ENCODE assay signal across 25 cellular contexts in the genomic region with DNA sequence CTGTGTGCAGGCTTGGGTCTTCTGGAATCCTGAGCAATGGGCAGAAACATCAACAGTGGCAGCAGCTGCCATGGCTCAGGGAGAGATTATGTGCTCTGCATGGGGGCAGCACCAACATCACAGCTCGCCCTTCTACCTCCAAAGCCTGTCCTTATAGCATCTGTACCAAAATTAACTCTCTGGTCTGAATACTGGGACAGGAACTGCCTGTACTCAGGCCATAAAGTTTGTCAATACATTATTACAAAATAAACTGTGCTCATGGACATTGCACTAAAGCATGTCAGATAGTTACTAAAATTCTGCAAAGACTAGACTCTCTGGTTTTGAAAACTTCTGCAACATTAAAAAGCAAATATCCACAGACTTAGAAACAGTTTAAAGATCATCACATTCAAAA.
DNase-seq lines count a peak whose midpoint lies in the region; ATAC-seq and TF ChIP-seq lines count a peak whose summit lies in the region.
"Had no signal": no experiment of that assay in that cellular context is flagged by ENCODE, and none has a peak within 500 bp of the region (broad histone marks: within the 10 kb centered on the region; RNA-seq: fewer than 3 reads in every experiment).

No MANE protein-coding gene starts in this region.

- no peak overlapping the region for H2AFZ ChIP-seq in trophoblast cell (ENCODE audit: insufficient read depth, low read length, poor library complexity)

- H3K14ac ChIP-seq in trophoblast cell (ENCODE audit: low read length) = no peak overlapping the region

- H3K18ac ChIP-seq in trophoblast cell (ENCODE audit: low read length) = no peak overlapping the region

- H3K27ac Mint-ChIP-seq in mesothelial cell of epicardium = no peak overlapping the region
- H3K27ac Mint-ChIP-seq: CD14-positive monocyte; CD4-positive, alpha-beta memory T cell; CD4-positive, CD25-positive, alpha-beta regulatory T cell; CD8-positive, alpha-beta memory T cell had no signal

- H3K4me1 ChIP-seq in adipocyte (ENCODE audit: control insufficient read depth, insufficient read depth, low read length) (peaks cover 26% of the 10 kb centered on the region), trophoblast cell (ENCODE audit: control insufficient read depth in 1 of 2, insufficient read depth in 2 of 2, low read length in 2 of 2) (peaks cover 9 to 12% of the 10 kb centered on the region in 2 experiments), A673 (ENCODE audit: insufficient read depth, low read length, poor library complexity, severe bottlenecking) (no peaks in the 10 kb centered on the region)
- H3K4me1 ChIP-seq: BLaER1 had no signal

- TF ChIP-seq CTCF in mesothelial cell of epicardium (IDR thresholded peaks at IDR 0.05; ENCODE audit: unreplicated experiment) = no peak
- no peak for TF ChIP-seq CTCF in A673 (conservative IDR thresholded peaks at IDR 0.05; ENCODE audit: low read depth, low read length)

- peak; percentile 69 for ATAC-seq in left lobe of liver
- ATAC-seq: A549, GM12878 had no signal

- no peak overlapping the region for H3K23ac ChIP-seq in trophoblast cell (ENCODE audit: low read length)

- peaks cover 6% of the 10 kb centered on the region for H3K9me3 Mint-ChIP-seq in mesothelial cell of epicardium

- H2BK12ac ChIP-seq in trophoblast cell (ENCODE audit: low read length) = peak overlapping the region; percentile 75

- H3K27ac ChIP-seq in trophoblast cell (ENCODE audit: low read depth, low read length) = no peak overlapping the region
- no peak overlapping the region for H3K27ac ChIP-seq in A673 (ENCODE audit: low read depth, low read length, poor library complexity, severe bottlenecking)
- H3K27ac ChIP-seq: 22Rv1, A549, BLaER1 had no signal

- H4K8ac ChIP-seq in trophoblast cell (ENCODE audit: low read depth, low read length) = no peak overlapping the region

- peaks cover 18% of the 10 kb centered on the region for H3K79me1 ChIP-seq in trophoblast cell (ENCODE audit: low read length)

- no peaks in the 10 kb centered on the region for H3K36me3 ChIP-seq in adipocyte (ENCODE audit: control insufficient read depth, insufficient read depth, low read length, severe bottlenecking)
- H3K36me3 ChIP-seq in trophoblast cell (ENCODE audit: control insufficient read depth in 1 of 2, insufficient read depth in 2 of 2, low read length in 2 of 2) = no peaks in the 10 kb centered on the region
- no peaks in the 10 kb centered on the region for H3K36me3 ChIP-seq in A673 (ENCODE audit: insufficient read depth, low read length, poor library complexity, severe bottlenecking)
- H3K36me3 ChIP-seq: BE2C, BLaER1 had no signal

- H4K12ac ChIP-seq in trophoblast cell (ENCODE audit: low read depth, low read length) = no peak overlapping the region

- H3K36me3 Mint-ChIP-seq in mesothelial cell of epicardium = no peaks in the 10 kb centered on the region
- H3K36me3 Mint-ChIP-seq: CD14-positive monocyte; CD4-positive, alpha-beta memory T cell; CD4-positive, CD25-positive, alpha-beta regulatory T cell; CD8-positive, alpha-beta memory T cell had no signal

- H2BK5ac ChIP-seq in trophoblast cell (ENCODE audit: low read depth, low read length, poor library complexity) = peak overlapping the region; percentile 8

- peak overlapping the region; percentile 41 for H4K91ac ChIP-seq in trophoblast cell (ENCODE audit: low read depth, low read length)

- peaks cover 3% of the 10 kb centered on the region for H3K9me3 ChIP-seq in adipocyte (ENCODE audit: control insufficient read depth, low read length)
- no peaks in the 10 kb centered on the region for H3K9me3 ChIP-seq in trophoblast cell (ENCODE audit: insufficient read depth, low read depth, low read length)
- no peaks in the 10 kb centered on the region for H3K9me3 ChIP-seq in A673 (ENCODE audit: low read depth, low read length, poor library complexity, severe bottlenecking)
- H3K9me3 ChIP-seq: A549, BE2C, BLaER1 had no signal

- POLR2A ChIA-PET in A673 (lab: Charles Lee; ENCODE audit: low non-redundant PET) = no interaction called here

- WGBS in trophoblast cell (ENCODE audit: extremely low coverage, insufficient coverage, insufficient read length) = no CpG with 5 or more reads among the region's 1 CpG

- H3K27me3 ChIP-seq in adipocyte (replicated peaks; ENCODE audit: control insufficient read depth, insufficient read depth, low read length) = no peaks in the 10 kb centered on the region
- no peaks in the 10 kb centered on the region for H3K27me3 ChIP-seq in trophoblast cell (ENCODE audit: insufficient read depth, low read length)
- peaks cover 17% of the 10 kb centered on the region for H3K27me3 ChIP-seq in A673 (replicated peaks; ENCODE audit: insufficient read depth, low read depth, low read length, poor library complexity)
- H3K27me3 ChIP-seq: BE2C, BLaER1 had no signal

- H3K4ac ChIP-seq in trophoblast cell (ENCODE audit: low read depth, low read length) = no peak overlapping the region

- H3K4me3 Mint-ChIP-seq in mesothelial cell of epicardium = no peak overlapping the region
- H3K4me3 Mint-ChIP-seq: CD4-positive, alpha-beta memory T cell; CD4-positive, CD25-positive, alpha-beta regulatory T cell; CD8-positive, alpha-beta memory T cell had no signal

- H3K9ac ChIP-seq in adipocyte (ENCODE audit: low read length) (peak overlapping the region; percentile 60), trophoblast cell (ENCODE audit: low read length) (no peak overlapping the region)
- H3K9ac ChIP-seq: BLaER1 had no signal

- peaks cover 34% of the 10 kb centered on the region for H3K4me1 Mint-ChIP-seq in mesothelial cell of epicardium
- H3K4me1 Mint-ChIP-seq: CD4-positive, alpha-beta memory T cell; CD4-positive, CD25-positive, alpha-beta regulatory T cell; CD8-positive, alpha-beta memory T cell had no signal

- H3K4me3 ChIP-seq in adipocyte (ENCODE audit: low read length) (no peak overlapping the region), trophoblast cell (ENCODE audit: low read depth, low read length) (no peak overlapping the region), A673 (ENCODE audit: low read depth, low read length, poor library complexity, severe bottlenecking) (no peak overlapping the region)
- H3K4me3 ChIP-seq: A549, BLaER1, GM12878 had no signal

- CTCF ChIA-PET in A673 (lab: Charles Lee) = no interaction called here

- intact Hi-C loops in A673 (cut with micrococcal nuclease; ENCODE audit: unreplicated experiment) = no loop called here

- DNase-seq in adipocyte (ENCODE audit: low read depth) (no peak), left lobe of liver (ENCODE audit: low spot score) (no peak), trophoblast cell (no peak), mesothelial cell of epicardium (ENCODE audit: low spot score in 2 of 2, unreplicated experiment in 2 of 2) (no peak), A673 (ENCODE audit: low spot score) (no peak), NCI-H524 treated with DMSO at 0.1 percent for 48 hours (lab: John Stamatoyannopoulos, UW) (no peak)
- DNase-seq: ACHN; BE2C; C1 segment of cervical spinal cord; CD4-positive, alpha-beta memory T cell; CD4-positive, CD25-positive, alpha-beta regulatory T cell; CD8-positive, alpha-beta memory T cell; COR-L47; DMS 273 treated with DMSO at 0.1 percent for 48 hours; DMS153; DMS53; DMS79; DND-41; EL; GDM1 had no signal

- H3K79me2 ChIP-seq in trophoblast cell (ENCODE audit: control insufficient read depth, insufficient read depth, low read length, poor library complexity) = peaks cover 2% of the 10 kb centered on the region

- BruUV-seq in A673 (replicated peaks; lab: Mats Ljungman, UMichigan) = no TSS peak

- no peak overlapping the region for H3K4me2 ChIP-seq in trophoblast cell (ENCODE audit: low read length)
- H3K4me2 ChIP-seq: A549, BLaER1 had no signal

- peak overlapping the region; percentile 52 for H2BK120ac ChIP-seq in trophoblast cell (ENCODE audit: insufficient read depth, low read length, poor library complexity)

- H3K27me3 Mint-ChIP-seq in mesothelial cell of epicardium (ENCODE audit: low read depth) = peaks cover 32% of the 10 kb centered on the region
- H3K27me3 Mint-ChIP-seq: CD4-positive, alpha-beta memory T cell; CD4-positive, CD25-positive, alpha-beta regulatory T cell; CD8-positive, alpha-beta memory T cell had no signal

- peak overlapping the region; percentile 53 for H2AK5ac ChIP-seq in trophoblast cell (ENCODE audit: low read length)
